Comparison of ENCODE assay signal across 8 cellular contexts in the genomic region with DNA sequence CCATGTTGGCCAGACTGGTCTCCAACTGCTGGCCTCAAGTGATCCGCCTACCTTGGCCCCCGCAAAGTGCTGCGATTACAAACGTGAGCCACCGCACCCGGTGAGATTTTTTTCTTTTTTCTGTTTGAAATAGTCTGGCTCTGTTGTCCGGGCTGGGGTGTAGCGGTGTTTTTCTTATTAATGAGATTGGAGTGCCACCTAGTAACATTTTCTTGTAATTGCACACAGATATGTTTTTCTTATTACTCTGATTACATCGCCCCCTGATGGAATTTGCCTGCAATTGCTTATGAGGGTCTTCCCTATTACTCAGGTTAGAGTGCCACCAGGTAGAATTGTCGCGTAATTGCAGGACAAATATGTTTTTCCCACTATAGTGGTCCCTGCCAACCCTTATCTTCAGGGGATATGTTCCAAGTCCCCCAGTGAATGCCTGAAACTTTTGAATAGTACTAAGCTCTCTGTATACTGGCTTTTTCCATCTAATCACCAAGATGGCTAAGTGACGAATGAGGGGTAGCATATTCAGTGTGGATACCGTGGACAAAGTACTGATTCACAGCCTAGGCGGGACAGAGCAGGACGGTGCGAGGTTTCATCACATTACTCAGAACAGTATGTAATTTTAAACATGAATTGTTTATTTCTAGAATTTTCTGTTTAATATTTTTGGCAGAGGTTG. TPM values are rescaled to one million over a fixed set of nuclear protein-coding genes. Genes with fewer than 3 reads are reported as not detected.
A peak's percentile ranks its signal among the peaks of the same experiment; 100 is the strongest.
DNase-seq lines count a peak whose midpoint lies in the region; ATAC-seq, FAIRE-seq and TF ChIP-seq lines count a peak whose summit lies in the region.

No MANE protein-coding gene starts in this region.

- H3K36me3 ChIP-seq in body of pancreas (replicated peaks in 1 of 2; ENCODE audit: insufficient read depth in 1 of 2, low read depth in 2 of 2) (no peaks in the 10 kb centered on the region), small intestine (ENCODE audit: control insufficient read depth in 2 of 2, insufficient read depth in 2 of 2, low read length in 2 of 2) (no peaks in the 10 kb centered on the region)

- H3K4me3 ChIP-seq in body of pancreas: no peak overlapping the region
- no peak overlapping the region for H3K4me3 ChIP-seq in small intestine (ENCODE audit: low read depth in 1 of 2, low read length in 2 of 2)

- no peak for ATAC-seq in body of pancreas
- ATAC-seq in GM19467 (IDR thresholded peaks at IDR 0.05; ENCODE audit: unreplicated experiment): no peak

- H3K27me3 Mint-ChIP-seq in activated T-cell treated with anti-CD3 and anti-CD28 coated beads, Interleukin-2, amount 50 U/mL, for 24 hours: peaks cover 12% of the 10 kb centered on the region

- peaks cover 1% of the 10 kb centered on the region for H3K9me3 Mint-ChIP-seq in activated T-cell treated with anti-CD3 and anti-CD28 coated beads, Interleukin-2, amount 50 U/mL, for 24 hours

- no peak overlapping the region for H3K27ac Mint-ChIP-seq in activated T-cell treated with anti-CD3 and anti-CD28 coated beads, Interleukin-2, amount 50 U/mL, for 24 hours

- intact Hi-C loops in body of pancreas (cut with DNase I): no loop called here

- H3K9me3 ChIP-seq in body of pancreas (no peaks in the 10 kb centered on the region), small intestine (ENCODE audit: control insufficient read depth, low read depth) (no peaks in the 10 kb centered on the region)

- H3K4me3 Mint-ChIP-seq in activated T-cell treated with anti-CD3 and anti-CD28 coated beads, Interleukin-2, amount 50 U/mL, for 24 hours: no peak overlapping the region

- peak; percentile 32 to 41 for DNase-seq in activated T-cell treated with anti-CD3 and anti-CD28 coated beads, Interleukin-2, amount 50 U/mL, for 48 hours
- DNase-seq in activated T-cell treated with anti-CD3 and anti-CD28 coated beads, Interleukin-2, amount 50 U/mL, for 24 hours: no peak
- DNase-seq in NCI-H2081 treated with DMSO at 0.1 percent for 48 hours (lab: John Stamatoyannopoulos, UW): peak; percentile 4
- DNase-seq in body of pancreas: peak in 1 of 4 donors; percentile 11
- peak; percentile 31 for DNase-seq in small intestine
- no peak for DNase-seq in ureter (ENCODE audit: low spot score)
- no peak for DNase-seq in activated CD8-positive, alpha-beta memory T cell treated with anti-CD3 and anti-CD28 coated beads for 24 hours

- FAIRE-seq in small intestine (lab: Jason Lieb, UNC): no peak

- H3K27ac ChIP-seq in body of pancreas (no peak overlapping the region), small intestine (ENCODE audit: low read depth in 1 of 2, low read length in 1 of 2) (no peak overlapping the region)

- TF ChIP-seq CTCF in body of pancreas (IDR thresholded peaks at IDR 0.05): peak in 4 of 7 experiments; percentile 22 to 51 (median 34)

- TF ChIP-seq POLR2A in body of pancreas (IDR thresholded peaks at IDR 0.05): no peak

- 71 to 73% methylated on average over 14 to 16 of the region's 16 CpGs for WGBS in body of pancreas, 2 donors
- 69 to 77% (median 76%) methylated on average over 16 of the region's 16 CpGs for WGBS in small intestine, 3 donors

- H3K27me3 ChIP-seq in body of pancreas (no peaks in the 10 kb centered on the region), small intestine (ENCODE audit: control insufficient read depth in 2 of 2, insufficient read depth in 2 of 2, low read length in 2 of 2) (no peaks in the 10 kb centered on the region)

- H3K4me1 ChIP-seq in body of pancreas (no peaks in the 10 kb centered on the region), small intestine (ENCODE audit: control insufficient read depth in 2 of 2, insufficient read depth in 1 of 2, low read depth in 1 of 2, low read length in 1 of 2) (no peaks in the 10 kb centered on the region)

- H3K36me3 Mint-ChIP-seq in activated T-cell treated with anti-CD3 and anti-CD28 coated beads, Interleukin-2, amount 50 U/mL, for 24 hours (ENCODE audit: low read depth): no peaks in the 10 kb centered on the region

- H3K4me1 Mint-ChIP-seq in activated T-cell treated with anti-CD3 and anti-CD28 coated beads, Interleukin-2, amount 50 U/mL, for 24 hours (ENCODE audit: low read depth): peaks cover 1% of the 10 kb centered on the region

RNA-seq across cellular contexts. Expression of a gene that starts 8.6 kb away (rescaled TPM):
- total RNA-seq in body of pancreas: 10 to 100 TPM; 73.7 to 83.7 TPM
- 100 to 1,000 TPM; 153 to 253 (median 249) TPM for polyA plus RNA-seq in small intestine
- total RNA-seq in ureter: 126 TPM

Comparison
In these comparisons a context has a peak if more than half of its experiments do, and no peak if none do; other contexts are left out.
1. DNase-seq: peak in activated T-cell treated with anti-CD3 and anti-CD28 coated beads, Interleukin-2, amount 50 U/mL, for 48 hours (2 of 2), NCI-H2081 treated with DMSO at 0.1 percent for 48 hours (single experiment) and small intestine (single experiment); none in activated T-cell treated with anti-CD3 and anti-CD28 coated beads, Interleukin-2, amount 50 U/mL, for 24 hours (single experiment), ureter (single experiment) and activated CD8-positive, alpha-beta memory T cell treated with anti-CD3 and anti-CD28 coated beads for 24 hours (single experiment).